ENCODE assay signal across 7 cellular contexts in genomic region chr7:145168427-145168826, GRCh38.
"Had no signal": no experiment of that assay in that cellular context is flagged by ENCODE, and none has a peak within 500 bp of the region (broad histone marks: within the 10 kb centered on the region; RNA-seq: fewer than 3 reads in every experiment).

No MANE protein-coding gene starts in this region.

- H3K4me2 ChIP-seq: KMS-11 had no signal

- DNase-seq: IMR-90, KBM-7, KG1 had no signal

- H3K4me3 ChIP-seq: K562 had no signal

- H3K9ac ChIP-seq: KMS-11 had no signal

- H3K27ac ChIP-seq: HL-60, KMS-11 had no signal

- FAIRE-seq: HepG2, K562 had no signal
